Comparison of ENCODE assay signal across 18 cellular contexts in the genomic region with DNA sequence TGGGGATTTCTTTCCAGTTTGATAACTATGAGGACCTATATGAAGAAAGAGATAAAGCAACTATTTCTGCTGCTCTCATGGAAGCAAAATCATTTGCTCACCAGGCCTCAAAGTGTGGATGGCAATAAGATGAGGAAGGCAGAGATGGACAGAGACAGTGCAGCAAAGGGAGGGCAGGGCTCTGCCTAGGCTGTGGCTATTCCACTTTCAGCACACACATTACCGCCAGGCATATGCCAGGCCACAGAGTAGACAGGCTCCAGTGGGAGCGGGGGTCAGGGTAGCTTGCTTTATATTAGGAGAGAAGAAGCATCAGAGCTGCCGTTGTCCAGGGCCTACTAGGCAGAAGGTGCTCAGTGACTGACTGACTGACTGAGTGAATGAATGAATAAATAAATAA. TPM values are rescaled to one million over a fixed set of nuclear protein-coding genes. Genes with fewer than 3 reads are reported as not detected.
DNase-seq lines count a peak whose midpoint lies in the region; FAIRE-seq and TF ChIP-seq lines count a peak whose summit lies in the region.
"Had no signal": no experiment of that assay in that cellular context is flagged by ENCODE, and none has a peak within 500 bp of the region (broad histone marks: within the 10 kb centered on the region; RNA-seq: fewer than 3 reads in every experiment).

No MANE protein-coding gene starts in this region.

- 91 to 96% (median 93%) methylated on average over 3 of the region's 3 CpGs for WGBS in spleen, 5 donors
- 94% methylated on average over 3 of the region's 3 CpGs for WGBS in esophagus squamous epithelium, 2 donors

- H3K27me3 ChIP-seq in Loucy (ENCODE audit: insufficient read depth, low read length, poor library complexity, severe bottlenecking) = no peaks in the 10 kb centered on the region
- no peaks in the 10 kb centered on the region for H3K27me3 ChIP-seq in astrocyte (ENCODE audit: insufficient read depth, low read length)
- no peaks in the 10 kb centered on the region for H3K27me3 ChIP-seq in spleen (replicated peaks in 1 of 7)
- no peaks in the 10 kb centered on the region for H3K27me3 ChIP-seq in esophagus squamous epithelium

- H3K4me2 ChIP-seq in Loucy (ENCODE audit: low read depth, low read length, poor library complexity, severe bottlenecking) (no peak overlapping the region), astrocyte (ENCODE audit: low read length) (no peak overlapping the region)
- H3K4me2 ChIP-seq: KMS-11, smooth muscle cell had no signal

- no peak overlapping the region for H3K27ac Mint-ChIP-seq in activated naive CD4-positive, alpha-beta T cell treated with anti-CD3 and anti-CD28 coated beads, Interleukin-2, amount 50 U/mL, for 24 hours
- peak overlapping the region; percentile 7 for H3K27ac Mint-ChIP-seq in astrocyte (ENCODE audit: unreplicated experiment)

- H3K36me3 ChIP-seq in Loucy (ENCODE audit: insufficient read depth, low read length) (peaks cover 20% of the 10 kb centered on the region; the same call in 1 of the 2 replicates), astrocyte (ENCODE audit: insufficient read depth, low read length) (peaks cover 12% of the 10 kb centered on the region), spleen (peaks cover 0 to 91% (median 0%) of the 10 kb centered on the region in 6 donors), esophagus squamous epithelium (peaks cover 0 to 67% (median 0%) of the 10 kb centered on the region in 3 donors)

- TF ChIP-seq POLR2A in spleen (IDR thresholded peaks at IDR 0.05) (no peak), esophagus squamous epithelium (IDR thresholded peaks at IDR 0.05) (no peak)

- no peaks in the 10 kb centered on the region for H3K9me2 ChIP-seq in Loucy (replicated peaks; ENCODE audit: low read depth, low read length)

- H3K9me3 ChIP-seq in Loucy (ENCODE audit: insufficient read depth, low read depth, low read length) = no peaks in the 10 kb centered on the region
- H3K9me3 ChIP-seq in astrocyte (ENCODE audit: insufficient read depth, low read depth, low read length) = no peaks in the 10 kb centered on the region
- H3K9me3 ChIP-seq in spleen = no peaks in the 10 kb centered on the region
- H3K9me3 ChIP-seq in esophagus squamous epithelium = no peaks in the 10 kb centered on the region

- peaks cover 82% of the 10 kb centered on the region for H3K4me1 ChIP-seq in Loucy (ENCODE audit: insufficient read depth, low read length, poor library complexity, severe bottlenecking)
- H3K4me1 ChIP-seq in astrocyte (ENCODE audit: insufficient read depth, low read length) = peaks cover 17% of the 10 kb centered on the region
- peaks cover 50 to 100% (median 93%) of the 10 kb centered on the region in 6 donors for H3K4me1 ChIP-seq in spleen
- H3K4me1 ChIP-seq in esophagus squamous epithelium = peaks cover 3 to 91% (median 46%) of the 10 kb centered on the region in 3 donors

- TF ChIP-seq CTCF in Loucy (conservative IDR thresholded peaks at IDR 0.05; ENCODE audit: low read length) (no peak), astrocyte (IDR thresholded peaks at IDR 0.05; ENCODE audit: insufficient read depth, low read depth, low read length) (no peak), spleen (IDR thresholded peaks at IDR 0.05 in 8 of 11, conservative IDR thresholded peaks at IDR 0.05 in 3 of 11) (no peak), esophagus squamous epithelium (IDR thresholded peaks at IDR 0.05) (no peak)

- H3K9me3 Mint-ChIP-seq in activated naive CD4-positive, alpha-beta T cell treated with anti-CD3 and anti-CD28 coated beads, Interleukin-2, amount 50 U/mL, for 24 hours = no peaks in the 10 kb centered on the region
- no peaks in the 10 kb centered on the region for H3K9me3 Mint-ChIP-seq in astrocyte (ENCODE audit: unreplicated experiment)
- H3K9me3 Mint-ChIP-seq: memory B cell had no signal

- intact Hi-C loops in spleen (cut with DNase I; ENCODE audit: low total_unique reads) (no loop called here), esophagus squamous epithelium (cut with DNase I) (no loop called here)

- no peak for FAIRE-seq in astrocyte (lab: Jason Lieb, UNC)

- H3K4me1 Mint-ChIP-seq in activated naive CD4-positive, alpha-beta T cell treated with anti-CD3 and anti-CD28 coated beads, Interleukin-2, amount 50 U/mL, for 24 hours = peaks cover 92% of the 10 kb centered on the region
- H3K4me1 Mint-ChIP-seq in astrocyte (ENCODE audit: low read depth, unreplicated experiment) = peaks cover 44% of the 10 kb centered on the region

- H3K27ac ChIP-seq in astrocyte (ENCODE audit: low read depth, low read length) (no peak overlapping the region), spleen (peak overlapping the region in 5 of 8 donors; percentile 14 to 95 (median 41)), esophagus squamous epithelium (no peak overlapping the region)
- H3K27ac ChIP-seq: KMS-11 had no signal

- peaks cover 89% of the 10 kb centered on the region for H3K79me2 ChIP-seq in Loucy (ENCODE audit: insufficient read depth, low read length)
- peaks cover 90% of the 10 kb centered on the region for H3K79me2 ChIP-seq in astrocyte (ENCODE audit: insufficient read depth, low read length)

- DNase-seq in activated naive CD4-positive, alpha-beta T cell treated with anti-CD3 and anti-CD28 coated beads, Interleukin-2, amount 50 U/mL, for 16 hours = no peak
- DNase-seq in astrocyte (ENCODE audit: low read depth) (no peak), spleen (peak; percentile 25), NCI-H446 treated with DMSO at 0.1 percent for 48 hours (lab: John Stamatoyannopoulos, UW) (no peak), esophagus squamous epithelium (lab: John Stamatoyannopoulos, UW) (no peak), NOMO-1 treated with dmso at 0.1 percent for 144 hours (lab: John Stamatoyannopoulos, UW; ENCODE audit: unreplicated experiment) (no peak)
- DNase-seq: DMS53, H7, NCI-H2029, NCI-H82, SIG-M5 had no signal

- H3K9ac ChIP-seq in Loucy (ENCODE audit: low read depth, low read length, poor library complexity, severe bottlenecking) = peak overlapping the region; percentile 59
- H3K9ac ChIP-seq in astrocyte (ENCODE audit: low read length) = no peak overlapping the region
- H3K9ac ChIP-seq: KMS-11 had no signal

- H2AFZ ChIP-seq in Loucy (ENCODE audit: low read length) (no peak overlapping the region), astrocyte (ENCODE audit: low read depth, low read length) (no peak overlapping the region)

- H3K4me3 Mint-ChIP-seq in activated naive CD4-positive, alpha-beta T cell treated with anti-CD3 and anti-CD28 coated beads, Interleukin-2, amount 50 U/mL, for 24 hours = peak overlapping the region; percentile 11
- no peak overlapping the region for H3K4me3 Mint-ChIP-seq in astrocyte (ENCODE audit: unreplicated experiment)
- H3K4me3 Mint-ChIP-seq: memory B cell had no signal

- H4K20me1 ChIP-seq in Loucy (ENCODE audit: insufficient read depth, low read length, poor library complexity, severe bottlenecking) (no peaks in the 10 kb centered on the region), astrocyte (ENCODE audit: insufficient read depth, low read length) (peaks cover 60% of the 10 kb centered on the region)

- H3F3A ChIP-seq in Loucy (ENCODE audit: low read depth) = 0 out of 2 replicates have a peak, but pooled peaks cover 10% of the 10 kb centered on the region

- peaks cover 35% of the 10 kb centered on the region for H3K36me3 Mint-ChIP-seq in activated naive CD4-positive, alpha-beta T cell treated with anti-CD3 and anti-CD28 coated beads, Interleukin-2, amount 50 U/mL, for 24 hours
- H3K36me3 Mint-ChIP-seq in astrocyte (ENCODE audit: low read depth, unreplicated experiment) = peaks cover 39% of the 10 kb centered on the region

- H3K4me3 ChIP-seq in Loucy (ENCODE audit: low read length, poor library complexity, severe bottlenecking) = no peak overlapping the region
- no peak overlapping the region for H3K4me3 ChIP-seq in astrocyte (ENCODE audit: insufficient read depth, low read depth, low read length)
- no peak overlapping the region for H3K4me3 ChIP-seq in spleen
- H3K4me3 ChIP-seq in esophagus squamous epithelium = no peak overlapping the region
- H3K4me3 ChIP-seq: smooth muscle cell had no signal

- no peaks in the 10 kb centered on the region for H3K27me3 Mint-ChIP-seq in activated naive CD4-positive, alpha-beta T cell treated with anti-CD3 and anti-CD28 coated beads, Interleukin-2, amount 50 U/mL, for 24 hours
- H3K27me3 Mint-ChIP-seq in astrocyte (ENCODE audit: low read depth, unreplicated experiment) = no peaks in the 10 kb centered on the region
- H3K27me3 Mint-ChIP-seq: memory B cell had no signal

RNA-seq across cellular contexts. Expression of gene BCL2L1, which starts 40.9 kb away (rescaled TPM):
- total RNA-seq in astrocyte = 103 and 149 TPM in 2 replicates
- total RNA-seq in spleen = 100 to 1,000 TPM in 4 of 7 donors, 10 to 100 TPM in 3; 70.2 to 167 (median 107) TPM
- polyA plus RNA-seq in spleen = 10 to 100 TPM; 18.7 to 55.5 (median 22.7) TPM
- 100 to 1,000 TPM in 1 of 4 donors, 10 to 100 TPM in 3; 65.4 to 105 (median 90.1) TPM for total RNA-seq in esophagus squamous epithelium

RNA-seq across cellular contexts. Expression of gene COX4I2, which starts 44.1 kb away (rescaled TPM):
- total RNA-seq in astrocyte (not detected in 2 replicates), spleen (1 to 10 TPM in 3 of 7 donors, not detected in 4; 1.1 to 1.5 (median 1.5) TPM), esophagus squamous epithelium (1 to 10 TPM in 2 of 4 donors, under 1 TPM in 1, not detected in 1; 0.83 to 3.1 (median 2.6) TPM)
- polyA plus RNA-seq in spleen = 1 to 10 TPM; 1.9 to 4.6 (median 2.0) TPM
- total RNA-seq: dermis microvascular lymphatic vessel endothelial cell, smooth muscle cell, temporal lobe had no signal

RNA-seq across cellular contexts. Expression of gene TPX2, which starts 57.3 kb away (rescaled TPM):
- total RNA-seq in astrocyte (31.7 and 41.6 TPM in 2 replicates), spleen (10 to 100 TPM in 3 of 7 donors, 1 to 10 TPM in 4; 2.6 to 16.2 (median 8.8) TPM), esophagus squamous epithelium (10 to 100 TPM; 11.4 to 47.1 (median 18.2) TPM)
- 1 to 10 TPM; 1.4 to 9.3 (median 3.1) TPM for polyA plus RNA-seq in spleen

Comparison
In these comparisons a context has a peak if more than half of its experiments do, and no peak if none do; other contexts are left out.
1. H3K27ac ChIP-seq: peak in spleen (5 of 8); none in astrocyte (single experiment) and esophagus squamous epithelium (0 of 4).